16 cellular contexts compared by ENCODE assay signal in genomic region chr16:55399911-55400310, GRCh38.
"Had no signal": no experiment of that assay in that cellular context is flagged by ENCODE, and none has a peak within 500 bp of the region (broad histone marks: within the 10 kb centered on the region; RNA-seq: fewer than 3 reads in every experiment).

No MANE protein-coding gene starts in this region.

- H3K4me2 ChIP-seq: SK-N-SH had no signal

- H3K36me3 ChIP-seq: MG63 had no signal

- H3K9ac ChIP-seq: SK-N-SH had no signal

- H3K9me3 ChIP-seq: MG63, SK-N-SH had no signal

- DNase-seq: KBM-7, MG63, NCI-H1092, NCI-H1417 treated with DMSO at 0.1 percent for 48 hours, NCI-H146, NCI-H1694 treated with DMSO at 0.1 percent for 48 hours, NCI-H1930, NCI-H2081, NCI-H2107, NCI-H2227 treated with DMSO at 0.1 percent for 48 hours, NCI-H524, NCI-H526 treated with DMSO at 0.1 percent for 48 hours, NCI-H748 treated with DMSO at 0.1 percent for 48 hours, RPMI8226, SHP77, SK-N-SH had no signal

- H3K4me3 ChIP-seq: MG63 had no signal
